Comparison of ENCODE assay signal across 22 cellular contexts in genomic region chr6:133542056-133542821, GRCh38.
DNase-seq lines count a peak whose midpoint lies in the region; ATAC-seq, FAIRE-seq and TF ChIP-seq lines count a peak whose summit lies in the region.
"Had no signal": no experiment of that assay in that cellular context is flagged by ENCODE, and none has a peak within 500 bp of the region (broad histone marks: within the 10 kb centered on the region; RNA-seq: fewer than 3 reads in every experiment).

No MANE protein-coding gene starts in this region.

- no peak overlapping the region for H3K4me3 Mint-ChIP-seq in activated CD4-positive, alpha-beta T cell treated with anti-CD3 and anti-CD28 coated beads for 36 hours
- no peak overlapping the region for H3K4me3 Mint-ChIP-seq in CD8-positive, alpha-beta T cell
- H3K4me3 Mint-ChIP-seq: endodermal cell; T-helper 1 cell treated with Interleukin-12 subunit alpha and Interleukin-12 subunit beta and Interleukin-4 antibody, amounts not matched to agents 30 μg/mL and 1 μg/mL, for 36 hours; WTC11 had no signal

- intact Hi-C loops in activated CD4-positive, alpha-beta T cell treated with anti-CD3 and anti-CD28 coated beads for 36 hours (cut with DNase I, micrococcal nuclease) = no loop called here
- intact Hi-C loops in CD8-positive, alpha-beta T cell (cut with DNase I, micrococcal nuclease) = loop anchor here in 1 of 2 experiments (10.0 kb wide), 1 partner anchor 1973 kb away; no protein-coding TSS in a partner anchor
- intact Hi-C loops in HepG2 (cut with micrococcal nuclease; ENCODE audit: unreplicated experiment) = no loop called here

- H3K27me3 Mint-ChIP-seq in activated CD4-positive, alpha-beta T cell treated with anti-CD3 and anti-CD28 coated beads for 36 hours = peaks cover 11% of the 10 kb centered on the region
- H3K27me3 Mint-ChIP-seq in CD8-positive, alpha-beta T cell (ENCODE audit: low read depth) = peaks cover 8% of the 10 kb centered on the region

- H3K4me1 Mint-ChIP-seq in activated CD4-positive, alpha-beta T cell treated with anti-CD3 and anti-CD28 coated beads for 36 hours = no peaks in the 10 kb centered on the region
- H3K4me1 Mint-ChIP-seq in CD8-positive, alpha-beta T cell (ENCODE audit: low read depth) = no peaks in the 10 kb centered on the region
- H3K4me1 Mint-ChIP-seq: endodermal cell had no signal

- H3K23ac ChIP-seq in H1 (ENCODE audit: insufficient read length) = no peak overlapping the region

- no peak overlapping the region for H3K18ac ChIP-seq in H1 (ENCODE audit: extremely low read depth, low read length)

- H3K27me3 ChIP-seq in H1 (replicated peaks in 1 of 4; ENCODE audit: control insufficient read depth in 3 of 4, extremely low read depth in 1 of 4, insufficient read depth in 3 of 4, low read length in 3 of 4) (no peaks in the 10 kb centered on the region), osteoblast (ENCODE audit: insufficient read depth, low read length) (no peaks in the 10 kb centered on the region), HepG2 (ENCODE audit: control insufficient read depth in 1 of 2, insufficient read depth in 2 of 2, low read length in 2 of 2) (no peaks in the 10 kb centered on the region; a peak in 1 of 5 replicates)
- H3K27me3 ChIP-seq in CD8-positive, alpha-beta T cell (ENCODE audit: insufficient read depth, low read length) = no peaks in the 10 kb centered on the region
- H3K27me3 ChIP-seq: BLaER1 had no signal

- no peak overlapping the region for H3K9ac ChIP-seq in H1 (replicated peaks in 1 of 4; ENCODE audit: extremely low read depth in 1 of 4, low read depth in 3 of 4, low read length in 3 of 4)
- no peak overlapping the region for H3K9ac ChIP-seq in HepG2 (ENCODE audit: insufficient read depth, low read depth, low read length)
- H3K9ac ChIP-seq: BLaER1 had no signal

- H3K36me3 ChIP-seq in H1 (ENCODE audit: control insufficient read depth in 2 of 4, insufficient read depth in 4 of 4, low read length in 3 of 4) (no peaks in the 10 kb centered on the region), osteoblast (ENCODE audit: insufficient read depth, low read length) (no peaks in the 10 kb centered on the region), HepG2 (replicated peaks in 1 of 2; ENCODE audit: control insufficient read depth in 1 of 2, insufficient read depth in 2 of 2, low read length in 2 of 2) (no peaks in the 10 kb centered on the region)
- H3K36me3 ChIP-seq in CD8-positive, alpha-beta T cell (ENCODE audit: insufficient read depth, low read length) = no peaks in the 10 kb centered on the region
- H3K36me3 ChIP-seq: BLaER1, thoracic aorta had no signal

- no peak for TF ChIP-seq RAD21 in H1 (IDR thresholded peaks at IDR 0.05 in 1 of 2, conservative IDR thresholded peaks at IDR 0.05 in 1 of 2; ENCODE audit: low read depth in 2 of 2, low read length in 2 of 2)
- no peak for TF ChIP-seq RAD21 in HepG2 (CRISPR knock-in tag; IDR thresholded peaks at IDR 0.05)

- no peak overlapping the region for H3K56ac ChIP-seq in H1 (replicated peaks; ENCODE audit: insufficient read length, low read depth, low read length)

- no peaks in the 10 kb centered on the region for H3K36me3 Mint-ChIP-seq in activated CD4-positive, alpha-beta T cell treated with anti-CD3 and anti-CD28 coated beads for 36 hours (ENCODE audit: low read depth)
- no peaks in the 10 kb centered on the region for H3K36me3 Mint-ChIP-seq in CD8-positive, alpha-beta T cell
- H3K36me3 Mint-ChIP-seq: WTC11 had no signal

- H3K79me2 ChIP-seq in H1 (ENCODE audit: control insufficient read depth in 1 of 2, insufficient read depth in 2 of 2, low read length in 2 of 2) = no peaks in the 10 kb centered on the region
- no peaks in the 10 kb centered on the region for H3K79me2 ChIP-seq in osteoblast (ENCODE audit: insufficient read depth, low read length)
- no peaks in the 10 kb centered on the region for H3K79me2 ChIP-seq in HepG2 (ENCODE audit: insufficient read depth, low read length)

- H2AFZ ChIP-seq in H1 (ENCODE audit: low read length) (peak overlapping the region; percentile 54), osteoblast (ENCODE audit: low read length) (no peak overlapping the region), HepG2 (ENCODE audit: low read length) (no peak overlapping the region)

- ATAC-seq in activated CD4-positive, alpha-beta T cell treated with anti-CD3 and anti-CD28 coated beads for 36 hours = peak; percentile 61
- ATAC-seq in CD8-positive, alpha-beta T cell = no peak
- no peak for ATAC-seq in HepG2
- no peak for ATAC-seq in GM21723 (IDR thresholded peaks at IDR 0.05; ENCODE audit: unreplicated experiment)
- ATAC-seq: left cardiac atrium, WTC11 had no signal

- CTCF ChIA-PET in activated CD4-positive, alpha-beta T cell treated with anti-CD3 and anti-CD28 coated beads for 36 hours (lab: Charles Lee) = interaction anchor here (0.6 to 1.0 kb wide), 3 partner anchors 377 to 548 kb away, joined by 3 to 4 read pairs (median 3); no protein-coding TSS in a partner anchor
- CTCF ChIA-PET in H1 (lab: Charles Lee; ENCODE audit: partially characterized antibody) = interaction anchor here (0.6 to 2.8 kb wide), 6 partner anchors 10 to 583 kb away, joined by 3 to 10 read pairs (median 4); no protein-coding TSS in a partner anchor
- CTCF ChIA-PET in CD8-positive, alpha-beta T cell (lab: Charles Lee) = no interaction called here
- CTCF ChIA-PET in HepG2 (lab: Yijun Ruan, JAX; ENCODE audit: low intra/inter-chr PET ratio, low total read pairs) = no interaction called here

- FAIRE-seq in H1 (lab: Jason Lieb, UNC) = no peak
- FAIRE-seq in HepG2 (lab: Jason Lieb, UNC) = no peak

- no peaks in the 10 kb centered on the region for H3K79me1 ChIP-seq in H1 (ENCODE audit: low read depth, low read length)

- TF ChIP-seq POLR2A in H1 (IDR thresholded peaks at IDR 0.05; ENCODE audit: control extremely low read depth in 1 of 2, low read depth in 2 of 2, low read length in 2 of 2) (no peak), HepG2 (IDR thresholded peaks at IDR 0.05; ENCODE audit: insufficient read depth in 1 of 2, low read depth in 2 of 2, low read length in 2 of 2) (no peak)

- H2BK20ac ChIP-seq in H1 (ENCODE audit: low read length) = no peak overlapping the region

- H3K4me3 ChIP-seq in H1 (ENCODE audit: extremely low read depth in 1 of 4, insufficient read depth in 2 of 4, low read depth in 3 of 4, low read length in 4 of 4) (no peak overlapping the region), osteoblast (ENCODE audit: insufficient read depth, low read length) (no peak overlapping the region), HepG2 (replicated peaks in 1 of 3; ENCODE audit: insufficient read depth in 1 of 3, low read depth in 2 of 3, low read length in 3 of 3) (no peak overlapping the region)
- no peak overlapping the region for H3K4me3 ChIP-seq in CD8-positive, alpha-beta T cell (ENCODE audit: low read depth, low read length)
- H3K4me3 ChIP-seq: BLaER1, thoracic aorta had no signal

- H4K91ac ChIP-seq in H1 (replicated peaks; ENCODE audit: insufficient read length, low read length) = no peak overlapping the region

- in situ Hi-C loops in HepG2 (cut with HindIII; ENCODE audit: extremely low pct_ligation_motif_present, low pct_unique_long_range_greater_than_20kb) = no loop called here

- H2BK12ac ChIP-seq in H1 (ENCODE audit: low read depth, low read length) = no peak overlapping the region

- WGBS in H1 (ENCODE audit: extremely low coverage in 1 of 2, insufficient coverage in 1 of 2, insufficient read length in 1 of 2, insufficient replicate concordance in 2 of 2, low coverage in 1 of 2, low lambda C conversion rate in 2 of 2, missing lambda C conversion rate in 1 of 2), 2 experiments = 97% methylated on average over 9 of the region's 9 CpGs; no CpG with 5 or more reads in 1 of the 2 experiments
- 38% methylated on average over 9 of the region's 9 CpGs for WGBS in HepG2 (ENCODE audit: low lambda C conversion rate)

- no peak overlapping the region for H3K14ac ChIP-seq in H1 (ENCODE audit: insufficient read length)

- TF ChIP-seq EP300 in H1 (IDR thresholded peaks at IDR 0.05; ENCODE audit: borderline replicate concordance in 1 of 2, low read depth in 2 of 2, low read length in 2 of 2) = no peak
- no peak for TF ChIP-seq EP300 in HepG2 (IDR thresholded peaks at IDR 0.05; ENCODE audit: low read depth in 2 of 2, low read length in 2 of 2)
- TF ChIP-seq EP300 in HepG2 (CRISPR knock-in tag; IDR thresholded peaks at IDR 0.05; ENCODE audit: borderline replicate concordance) = no peak

- H2AK5ac ChIP-seq in H1 (ENCODE audit: low read depth, low read length) = no peak overlapping the region

- no peaks in the 10 kb centered on the region for H4K20me1 ChIP-seq in H1 (replicated peaks in 1 of 2; ENCODE audit: control insufficient read depth in 1 of 2, insufficient read depth in 2 of 2, low read length in 2 of 2)
- H4K20me1 ChIP-seq in osteoblast (ENCODE audit: insufficient read depth, low read length) = no peaks in the 10 kb centered on the region
- H4K20me1 ChIP-seq in HepG2 (ENCODE audit: insufficient read depth, low read length) = no peaks in the 10 kb centered on the region
- H4K20me1 ChIP-seq: BLaER1 had no signal

- H3K27ac ChIP-seq in H1 (ENCODE audit: low read depth, low read length) (no peak overlapping the region), osteoblast (ENCODE audit: low read depth, low read length) (no peak overlapping the region), HepG2 (ENCODE audit: extremely low read length, insufficient read depth, low read length) (no peak overlapping the region)
- no peak overlapping the region for H3K27ac ChIP-seq in CD8-positive, alpha-beta T cell (ENCODE audit: low read depth, low read length)
- H3K27ac ChIP-seq: BLaER1, thoracic aorta had no signal

- no peaks in the 10 kb centered on the region for H3K9me3 Mint-ChIP-seq in activated CD4-positive, alpha-beta T cell treated with anti-CD3 and anti-CD28 coated beads for 36 hours (ENCODE audit: low read depth)
- H3K9me3 Mint-ChIP-seq in CD8-positive, alpha-beta T cell = no peaks in the 10 kb centered on the region
- H3K9me3 Mint-ChIP-seq: endodermal cell; T-helper 1 cell treated with Interleukin-12 subunit alpha and Interleukin-12 subunit beta and Interleukin-4 antibody, amounts not matched to agents 30 μg/mL and 1 μg/mL, for 36 hours; WTC11 had no signal

- TF ChIP-seq CTCF in H1 (IDR thresholded peaks at IDR 0.05; ENCODE audit: control extremely low read depth in 1 of 3, insufficient read depth in 1 of 3, low read depth in 1 of 3, low read length in 3 of 3) (no peak), osteoblast (IDR thresholded peaks at IDR 0.05; ENCODE audit: extremely low read depth, low read depth, low read length) (no peak), HepG2 (CRISPR knock-in tag; IDR thresholded peaks at IDR 0.05) (no peak)
- TF ChIP-seq CTCF in CD8-positive, alpha-beta T cell (IDR thresholded peaks at IDR 0.05) = no peak

- H3K4me2 ChIP-seq in H1 (ENCODE audit: insufficient read depth in 1 of 2, low read depth in 2 of 2, low read length in 2 of 2) (no peak overlapping the region), osteoblast (ENCODE audit: insufficient read depth, low read length) (no peak overlapping the region), HepG2 (ENCODE audit: low read depth, low read length) (no peak overlapping the region)
- H3K4me2 ChIP-seq: BLaER1 had no signal

- H3K4ac ChIP-seq in H1 (replicated peaks; ENCODE audit: insufficient read length, low read depth, low read length) = no peak overlapping the region

- no peaks in the 10 kb centered on the region for H3K9me3 ChIP-seq in H1 (ENCODE audit: insufficient read depth in 2 of 2, low read depth in 1 of 2, low read length in 1 of 2)
- no peaks in the 10 kb centered on the region for H3K9me3 ChIP-seq in osteoblast (ENCODE audit: low read depth, low read length)
- H3K9me3 ChIP-seq in CD8-positive, alpha-beta T cell (ENCODE audit: low read length) = no peaks in the 10 kb centered on the region
- H3K9me3 ChIP-seq in HepG2 (ENCODE audit: low read length) = no peaks in the 10 kb centered on the region
- H3K9me3 ChIP-seq: BLaER1, thoracic aorta had no signal

- peak; percentile 10 for DNase-seq in activated CD4-positive, alpha-beta T cell treated with anti-CD3 and anti-CD28 coated beads for 36 hours
- no peak for DNase-seq in activated CD4-positive, alpha-beta T cell treated with anti-CD3 and anti-CD28 coated beads for 1 hour
- DNase-seq in NCI-H226 = peak; percentile 28
- DNase-seq in H1 (ENCODE audit: low read depth in 1 of 2, low spot score in 2 of 2) = no peak
- peak; percentile 26 for DNase-seq in osteoblast (ENCODE audit: insufficient read length, low spot score, missing footprints)
- no peak for DNase-seq in CD8-positive, alpha-beta T cell
- no peak for DNase-seq in HepG2 (ENCODE audit: low spot score)
- DNase-seq: activated gamma-delta T cell, amygdala, cerebellar nuclear complex, endodermal cell, left cardiac atrium, NCI-H1048, NCI-H2029 treated with DMSO at 0.1 percent for 48 hours, NCI-H524, retina, Right ventricle myocardium superior had no signal

- H4K8ac ChIP-seq in H1 (ENCODE audit: extremely low read depth, insufficient read depth, low read length) = no peak overlapping the region

- H3K23me2 ChIP-seq in H1 (ENCODE audit: low read depth, low read length) = no peaks in the 10 kb centered on the region; the same call in 1 of the 2 replicates

- no peak overlapping the region for H3K27ac Mint-ChIP-seq in activated CD4-positive, alpha-beta T cell treated with anti-CD3 and anti-CD28 coated beads for 36 hours
- no peak overlapping the region for H3K27ac Mint-ChIP-seq in CD8-positive, alpha-beta T cell
- H3K27ac Mint-ChIP-seq: endodermal cell; T-helper 1 cell treated with Interleukin-12 subunit alpha and Interleukin-12 subunit beta and Interleukin-4 antibody, amounts not matched to agents 30 μg/mL and 1 μg/mL, for 36 hours; WTC11 had no signal

- H2BK15ac ChIP-seq in H1 (ENCODE audit: low read length) = no peak overlapping the region

- no peak overlapping the region for H2BK5ac ChIP-seq in H1 (ENCODE audit: low read depth, low read length)

- no TSS peak for BruUV-seq in HepG2 (replicated peaks; lab: Mats Ljungman, UMichigan)

- POLR2A ChIA-PET in activated CD4-positive, alpha-beta T cell treated with anti-CD3 and anti-CD28 coated beads for 36 hours (lab: Charles Lee) = no interaction called here
- POLR2A ChIA-PET in H1 (lab: Charles Lee; ENCODE audit: partially characterized antibody) = no interaction called here
- POLR2A ChIA-PET in CD8-positive, alpha-beta T cell (lab: Charles Lee) = no interaction called here
- POLR2A ChIA-PET in HepG2 (lab: Yijun Ruan, JAX) = no interaction called here

- H4K5ac ChIP-seq in H1 (ENCODE audit: insufficient read length, low read depth, low read length) = no peak overlapping the region

- peaks cover 0 to 4% (median 0%) of the 10 kb centered on the region in 4 experiments; a peak in 3 of 7 replicates for H3K4me1 ChIP-seq in H1 (replicated peaks in 1 of 4; ENCODE audit: control insufficient read depth in 3 of 4, insufficient read depth in 4 of 4, low read length in 3 of 4)
- peaks cover 6% of the 10 kb centered on the region for H3K4me1 ChIP-seq in osteoblast (ENCODE audit: insufficient read depth, low read length)
- H3K4me1 ChIP-seq in CD8-positive, alpha-beta T cell (ENCODE audit: insufficient read depth, low read length) = no peaks in the 10 kb centered on the region
- no peaks in the 10 kb centered on the region for H3K4me1 ChIP-seq in HepG2 (ENCODE audit: insufficient read depth, low read length)

- H2BK120ac ChIP-seq in H1 (replicated peaks; ENCODE audit: low read depth, low read length) = no peak overlapping the region

Comparison
In these comparisons a context has a peak if more than half of its experiments do, and no peak if none do; other contexts are left out.
1. DNase-seq: peak in activated CD4-positive, alpha-beta T cell treated with anti-CD3 and anti-CD28 coated beads for 36 hours (single experiment), NCI-H226 (single experiment) and osteoblast (single experiment); none in activated CD4-positive, alpha-beta T cell treated with anti-CD3 and anti-CD28 coated beads for 1 hour (single experiment), H1 (0 of 2), CD8-positive, alpha-beta T cell (0 of 7) and HepG2 (single experiment).
2. CTCF ChIA-PET loops: an anchor here in activated CD4-positive, alpha-beta T cell treated with anti-CD3 and anti-CD28 coated beads for 36 hours (0.6 to 1.0 kb wide) and H1 (0.6 to 2.8 kb wide); none called in CD8-positive, alpha-beta T cell and HepG2.